ENCODE assay signal across 8 cellular contexts in genomic region chr6:107957909-107958688, GRCh38. TPM values are rescaled to one million over a fixed set of nuclear protein-coding genes. Genes with fewer than 3 reads are reported as not detected.
DNase-seq lines count a peak whose midpoint lies in the region; ATAC-seq and TF ChIP-seq lines count a peak whose summit lies in the region.

Gene SEC63 (minus strand): TSS chr6:107958208. CDS start chr6:107958009, 199 bp downstream.

- H3K9ac ChIP-seq in SK-N-SH: peak within 1 kb of the TSS; percentile 98

- H3K9me3 ChIP-seq in SK-N-SH (no peaks in the 10 kb centered on the region), suprapubic skin (no peaks in the 10 kb centered on the region)

- H3K4me3 ChIP-seq in GM08714 (ENCODE audit: low read length): peak within 1 kb of the TSS; percentile 91
- H3K4me3 ChIP-seq in SK-N-SH (ENCODE audit: low read depth in 2 of 2, low read length in 1 of 2): peak within 1 kb of the TSS; percentile 87 to 99
- H3K4me3 ChIP-seq in suprapubic skin: peak within 1 kb of the TSS; percentile 89

- H3K9me2 ChIP-seq in SK-N-SH: no peaks in the 10 kb centered on the region

- H3K36me3 ChIP-seq in SK-N-SH (replicated peaks in 1 of 2; ENCODE audit: control insufficient read depth in 1 of 2, insufficient read depth in 2 of 2, low read length in 1 of 2) (peaks cover 0 to 3% of the 10 kb centered on the region in 2 experiments), suprapubic skin (no peaks in the 10 kb centered on the region)

- no peak for TF ChIP-seq RAD21 in SK-N-SH (IDR thresholded peaks at IDR 0.05; ENCODE audit: low read length)

- H3K4me1 ChIP-seq in SK-N-SH (ENCODE audit: control insufficient read depth in 1 of 2, insufficient read depth in 2 of 2, low read depth in 1 of 2, low read length in 1 of 2) (peaks cover 3 to 9% of the 10 kb centered on the region in 2 experiments; a peak in 2 of 4 replicates), suprapubic skin (peaks cover 32% of the 10 kb centered on the region)

- H2AFZ ChIP-seq in SK-N-SH (ENCODE audit: low read depth): peak within 1 kb of the TSS; percentile 95

- TF ChIP-seq POLR2A in suprapubic skin (IDR thresholded peaks at IDR 0.05): peak; percentile 77 to 88

- H3K27ac ChIP-seq in SK-N-SH (ENCODE audit: low read depth in 2 of 2, low read length in 1 of 2) (peak within 1 kb of the TSS; percentile 86 to 92), suprapubic skin (peak within 1 kb of the TSS; percentile 88)

- TF ChIP-seq EP300 in SK-N-SH (IDR thresholded peaks at IDR 0.05; ENCODE audit: borderline replicate concordance in 1 of 2, low read depth in 1 of 2, low read length in 1 of 2): no peak; a peak in 1 of 4 replicates
- TF ChIP-seq EP300 in suprapubic skin (IDR thresholded peaks at IDR 0.05): no peak

- CTCF ChIA-PET in SK-N-SH (lab: Yijun Ruan, JAX): interaction anchor here (1.2 kb wide), 1 partner anchor 19 kb away, joined by 4 read pairs; no protein-coding TSS in a partner anchor

- peaks cover 24% of the 10 kb centered on the region for H4K20me1 ChIP-seq in SK-N-SH (ENCODE audit: insufficient read depth)

- WGBS in SK-N-SH (ENCODE audit: low lambda C conversion rate): 1% methylated on average over 34 of the region's 69 CpGs
- WGBS in suprapubic skin: 2% methylated on average over 37 of the region's 69 CpGs

- H3K27me3 ChIP-seq in SK-N-SH (ENCODE audit: insufficient read depth) (no peaks in the 10 kb centered on the region), suprapubic skin (no peaks in the 10 kb centered on the region)

- H3K4me2 ChIP-seq in SK-N-SH: peak within 1 kb of the TSS; percentile 83

- no peak for TF ChIP-seq CTCF in SK-N-SH (IDR thresholded peaks at IDR 0.05)
- TF ChIP-seq CTCF in suprapubic skin (IDR thresholded peaks at IDR 0.05): no peak

- POLR2A ChIA-PET in SK-N-SH (lab: Yijun Ruan, JAX): interaction anchor here (1.0 kb wide), 1 partner anchor 17 kb away, joined by 5 read pairs; no protein-coding TSS in a partner anchor

- ATAC-seq in HG02588 (IDR thresholded peaks at IDR 0.05; ENCODE audit: unreplicated experiment): peak; percentile 93

- peak; percentile 92 for DNase-seq in NCI-H1092 (lab: John Stamatoyannopoulos, UW)
- peak; percentile 98 for DNase-seq in SK-N-SH
- peak; percentile 97 for DNase-seq in activated naive CD4-positive, alpha-beta T cell treated with anti-CD3 and anti-CD28 coated beads, Interleukin-2, amount 50 U/mL, for 16 hours
- DNase-seq in germinal center (ENCODE audit: low spot score): peak; percentile 96
- peak; percentile 95 for DNase-seq in occipital lobe (lab: John Stamatoyannopoulos, UW)
- DNase-seq in suprapubic skin (ENCODE audit: low spot score in 2 of 2): peak; percentile 98

- H3K79me2 ChIP-seq in SK-N-SH (ENCODE audit: insufficient read depth): peaks cover 43% of the 10 kb centered on the region

- H3F3A ChIP-seq in SK-N-SH (replicated peaks; ENCODE audit: insufficient read depth): peaks cover 4% of the 10 kb centered on the region

TF ChIP-seq in SK-N-SH, 30 proteins besides CTCF, POLR2A, EP300 and RAD21 (continues in another document):
- no peak for TF ChIP-seq TCF12 (IDR thresholded peaks at IDR 0.05)
- no peak for TF ChIP-seq REST (IDR thresholded peaks at IDR 0.05; ENCODE audit: low read depth, low read length)
- no peak for TF ChIP-seq FOXM1 (IDR thresholded peaks at IDR 0.05; ENCODE audit: low read depth)
- peak; percentile 71 for TF ChIP-seq TAF1 (IDR thresholded peaks at IDR 0.05; ENCODE audit: borderline replicate concordance, low read depth, low read length)
- peak; percentile 88 for TF ChIP-seq POLR2AphosphoS5 (IDR thresholded peaks at IDR 0.05; ENCODE audit: low read depth, low read length)
- no peak for TF ChIP-seq FOSL2 (IDR thresholded peaks at IDR 0.05; ENCODE audit: borderline replicate concordance, low read depth)
- TF ChIP-seq MXI1 (IDR thresholded peaks at IDR 0.05; ENCODE audit: low read depth, low read length): peak; percentile 53; the same call in 1 of the 2 replicates
- TF ChIP-seq USF1 (IDR thresholded peaks at IDR 0.05; ENCODE audit: borderline replicate concordance, low read depth): no peak
- TF ChIP-seq IRF3 (IDR thresholded peaks at IDR 0.05; ENCODE audit: low read depth, low read length): no peak
- TF ChIP-seq NRF1 (IDR thresholded peaks at IDR 0.05; ENCODE audit: low read depth, low read length): peak; percentile 38
- TF ChIP-seq YY1 (IDR thresholded peaks at IDR 0.05; ENCODE audit: low read depth): no peak
- TF ChIP-seq USF2 (IDR thresholded peaks at IDR 0.05; ENCODE audit: borderline replicate concordance, low read depth, low read length): no peak
- TF ChIP-seq ZBTB33 (IDR thresholded peaks at IDR 0.05; ENCODE audit: borderline replicate concordance, low read depth): peak; percentile 97
- TF ChIP-seq CHD2 (IDR thresholded peaks at IDR 0.05; ENCODE audit: low read length, partially characterized antibody): peak; percentile 99
- TF ChIP-seq NFIC (IDR thresholded peaks at IDR 0.05; ENCODE audit: borderline replicate concordance): no peak
- TF ChIP-seq MAX (IDR thresholded peaks at IDR 0.05; ENCODE audit: low read depth): peak; percentile 85
- 0 out of 2 replicates have a peak, but pooled peaks have one; percentile 21 for TF ChIP-seq ELF1 (IDR thresholded peaks at IDR 0.05)

RNA-seq across cellular contexts. Expression of gene SEC63, which starts in this region (rescaled TPM):
- 13.2 TPM in 2 replicates for polyA plus RNA-seq in SK-N-SH (2012; rRNA removed)
- polyA plus RNA-seq in SK-N-SH (2012; cell fraction: cytosol; rRNA removed): 17.8 and 27.0 TPM in 2 replicates
- polyA plus RNA-seq in SK-N-SH (2012; cell fraction: nucleus; rRNA removed): 6.9 and 17.2 TPM in 2 replicates
- 56.8 TPM for total RNA-seq in occipital lobe
- total RNA-seq in suprapubic skin: 10 to 100 TPM; 31.6 to 54.1 (median 42.4) TPM

Comparison
In these comparisons a context has a peak if more than half of its experiments do, and no peak if none do; other contexts are left out.
1. Peak in every context shown above with its lines: DNase-seq, ATAC-seq, H3K4me3 ChIP-seq and H3K27ac ChIP-seq.